ENCODE assay signal across 17 cellular contexts in genomic region chr9:92661127-92661526, GRCh38.
"Had no signal": no experiment of that assay in that cellular context is flagged by ENCODE, and none has a peak within 500 bp of the region (broad histone marks: within the 10 kb centered on the region; RNA-seq: fewer than 3 reads in every experiment).

No MANE protein-coding gene starts in this region.

- H3K4me3 ChIP-seq: gastrocnemius medialis, lower lobe of right lung, ovary, sigmoid colon, tibial nerve had no signal

- DNase-seq: activated CD4-positive, alpha-beta T cell treated with anti-CD3 and anti-CD28 coated beads, Interleukin-2, amount 50 U/mL, for 48 hours; activated CD4-positive, CD25-positive, alpha-beta regulatory T cell treated with anti-CD3 and anti-CD28 coated beads, Interleukin-2, amount 50 U/mL, for 72 hours; activated gamma-delta T cell treated with Interleukin-2 at 50 U/mL for 16 hours; activated T-cell treated with anti-CD3 and anti-CD28 coated beads, Interleukin-2, amount 50 U/mL, for 4 hours; cerebellar nuclear complex; endodermal cell; gastrocnemius medialis; left colon; lower lobe of right lung; sigmoid colon; SK-N-SH; stimulated activated CD4-positive, alpha-beta T cell treated with anti-CD3 and anti-CD28 coated beads, Interleukin-2, amount 100 ng/mL, for 24 hours; T-cell; T1000 had no signal

- H3K9me3 ChIP-seq: gastrocnemius medialis, lower lobe of right lung, ovary, sigmoid colon, SK-N-SH, tibial nerve had no signal

- ATAC-seq: activated T-cell treated with anti-CD3 and anti-CD28 coated beads, Interleukin-2, amount 50 U/mL, for 4 hours; gastrocnemius medialis; left colon; lower lobe of right lung; stimulated activated memory B cell treated with anti-CD40 and anti-IgM and Interleukin-4, amounts not matched to agents 10 μg/mL and 1 μg/mL and 100 μg/mL, for 72 hours; T-cell had no signal

- H3K36me3 ChIP-seq: ovary had no signal

- H3K27me3 ChIP-seq: gastrocnemius medialis, ovary, sigmoid colon, tibial nerve had no signal

- H3K27ac ChIP-seq: gastrocnemius medialis, lower lobe of right lung, ovary, sigmoid colon had no signal
